In genomic region chr10:117723343-117723742, GRCh38 we compare ENCODE assay signal across 21 cellular contexts.
"Had no signal": no experiment of that assay in that cellular context is flagged by ENCODE, and none has a peak within 500 bp of the region (broad histone marks: within the 10 kb centered on the region; RNA-seq: fewer than 3 reads in every experiment).

No MANE protein-coding gene starts in this region.

- H3K4me3 ChIP-seq: hepatocyte, spleen, tibial artery had no signal

- H3K79me2 ChIP-seq: hepatocyte had no signal

- H3K27ac ChIP-seq: hepatocyte, spleen, tibial artery, WERI-Rb-1 had no signal

- H3K4me2 ChIP-seq: hepatocyte had no signal

- H3K9me3 ChIP-seq: spleen, tibial artery had no signal

- H3K4me1 ChIP-seq: spleen, tibial artery had no signal

- ATAC-seq: activated CD8-positive, alpha-beta T cell treated with anti-CD3 and anti-CD28 coated beads, Interleukin-2, amount 10 ng/mL, durations not matched to agents 7 days and 5 days; activated naive CD4-positive, alpha-beta T cell treated with anti-CD3 and anti-CD28 coated beads, Interleukin-2, amount 50 U/mL, for 72 hours; activated T-helper 17 cell treated with anti-CD3 and anti-CD28 coated beads, Interleukin-2, amount 50 U/mL, for 72 hours; left ventricle myocardium superior; naive thymus-derived CD8-positive, alpha-beta T cell had no signal

- H2AFZ ChIP-seq: hepatocyte had no signal

- H3K36me3 ChIP-seq: spleen, tibial artery, WERI-Rb-1 had no signal

- DNase-seq: activated CD4-positive, alpha-beta T cell treated with anti-CD3 and anti-CD28 coated beads for 1 hour; activated CD4-positive, alpha-beta T cell treated with anti-CD3 and anti-CD28 coated beads, Interleukin-2, amount 50 U/mL, for 1 hour; activated CD8-positive, alpha-beta T cell treated with anti-CD3 and anti-CD28 coated beads, Interleukin-2, amount 10 ng/mL, durations not matched to agents 7 days and 5 days; aorta; effector CD4-positive, alpha-beta T cell; erythroblast; foreskin melanocyte; immature natural killer cell; kidney glomerular epithelial cell; left ventricle myocardium superior; mammary epithelial cell; naive thymus-derived CD8-positive, alpha-beta T cell; spleen; stimulated activated CD4-positive, alpha-beta T cell treated with anti-CD3 and anti-CD28 coated beads, Interleukin-4, amount 100 ng/mL, for 1 hour; stimulated activated naive CD4-positive, alpha-beta T cell treated with Interleukin-2 at 50 U/mL for 16 hours; tibial artery; WERI-Rb-1 had no signal

- FAIRE-seq: TTC549 had no signal
